17 cellular contexts compared by ENCODE assay signal in the genomic region with DNA sequence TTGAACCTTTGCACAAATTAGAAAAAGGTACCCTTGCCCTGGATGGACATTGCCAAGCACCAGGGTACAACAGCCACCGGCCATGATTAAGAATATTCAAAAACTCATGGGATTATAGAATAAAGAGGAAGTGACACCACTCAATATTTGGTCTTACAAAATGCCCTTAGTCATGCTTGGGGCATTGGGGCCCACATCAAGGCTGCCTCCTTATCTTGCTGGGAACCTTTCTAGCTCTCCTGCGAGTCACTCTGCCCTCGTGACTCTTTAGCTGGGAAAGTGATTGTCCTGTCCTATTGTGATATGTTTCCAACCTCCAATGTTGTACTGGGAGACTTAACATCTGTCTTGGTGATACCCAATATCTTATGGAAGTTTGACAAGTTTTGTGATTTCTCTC. TPM values are rescaled to one million over a fixed set of nuclear protein-coding genes. Genes with fewer than 3 reads are reported as not detected.
DNase-seq lines count a peak whose midpoint lies in the region; ATAC-seq and TF ChIP-seq lines count a peak whose summit lies in the region.
"Had no signal": no experiment of that assay in that cellular context is flagged by ENCODE, and none has a peak within 500 bp of the region (broad histone marks: within the 10 kb centered on the region; RNA-seq: fewer than 3 reads in every experiment).

No MANE protein-coding gene starts in this region.

- H3K27me3 Mint-ChIP-seq in stimulated activated naive B cell treated with anti-CD40 and anti-IgM and Interleukin-4, amounts not matched to agents 10 μg/mL and 1 μg/mL and 100 μg/mL, for 72 hours, result no peaks in the 10 kb centered on the region

- no peak overlapping the region for H3K27ac Mint-ChIP-seq in stimulated activated naive B cell treated with anti-CD40 and anti-IgM and Interleukin-4, amounts not matched to agents 10 μg/mL and 1 μg/mL and 100 μg/mL, for 72 hours

- H3K36me3 Mint-ChIP-seq in stimulated activated naive B cell treated with anti-CD40 and anti-IgM and Interleukin-4, amounts not matched to agents 10 μg/mL and 1 μg/mL and 100 μg/mL, for 72 hours, result peaks cover 4 to 24% of the 10 kb centered on the region in 2 donors

- peak; percentile 12 for DNase-seq in activated CD4-positive, alpha-beta T cell treated with anti-CD3 and anti-CD28 coated beads for 48 hours
- DNase-seq in activated CD4-positive, alpha-beta T cell treated with anti-CD3 and anti-CD28 coated beads, Interleukin-2, amount 50 U/mL, for 48 hours, result no peak
- DNase-seq in OCI-M2 (lab: John Stamatoyannopoulos, UW; ENCODE audit: unreplicated experiment) (peak; percentile 22), cardiac fibroblast (ENCODE audit: low read depth in 2 of 2) (peak; percentile 5 to 42), NCI-H187 treated with DMSO at 0.1 percent for 48 hours (lab: John Stamatoyannopoulos, UW) (no peak), left lobe of liver (ENCODE audit: low spot score) (no peak)
- DNase-seq in stimulated activated naive B cell treated with anti-CD40 and anti-IgM and Interleukin-4, amounts not matched to agents 10 μg/mL and 1 μg/mL and 100 μg/mL, for 72 hours, result no peak
- DNase-seq: 8988T; activated CD4-positive, CD25-positive, alpha-beta regulatory T cell treated with anti-CD3 and anti-CD28 coated beads, Interleukin-2, amount 50 U/mL, for 72 hours; activated T-cell treated with anti-CD3 and anti-CD28 coated beads, Interleukin-2, amount 50 U/mL, for 1 hour; NCI-H1930; NCI-H69; stimulated activated CD4-positive, alpha-beta T cell treated with anti-CD3 and anti-CD28 coated beads, Interleukin-12 subunit alpha, Interleukin-12 subunit beta, amount 100 ng/mL, for 4 hours had no signal

- H3K4me1 Mint-ChIP-seq in stimulated activated naive B cell treated with anti-CD40 and anti-IgM and Interleukin-4, amounts not matched to agents 10 μg/mL and 1 μg/mL and 100 μg/mL, for 72 hours, result peaks cover 7 to 17% of the 10 kb centered on the region in 2 donors

- no peak overlapping the region for H3K4me3 ChIP-seq in cardiac fibroblast (replicated peaks in 1 of 2; ENCODE audit: low read depth in 2 of 2, low read length in 2 of 2)
- H3K4me3 ChIP-seq: coronary artery, SK-N-MC, thoracic aorta had no signal

- peaks cover 2 to 4% of the 10 kb centered on the region in 2 donors for H3K9me3 Mint-ChIP-seq in stimulated activated naive B cell treated with anti-CD40 and anti-IgM and Interleukin-4, amounts not matched to agents 10 μg/mL and 1 μg/mL and 100 μg/mL, for 72 hours

- peak; percentile 41 to 50 for ATAC-seq in stimulated activated naive B cell treated with anti-CD40 and anti-IgM and Interleukin-4, amounts not matched to agents 10 μg/mL and 1 μg/mL and 100 μg/mL, for 72 hours (replicated peaks)
- ATAC-seq in HG03045 (IDR thresholded peaks at IDR 0.05; ENCODE audit: unreplicated experiment) (no peak), left lobe of liver (no peak)

- H3K4me3 Mint-ChIP-seq in stimulated activated naive B cell treated with anti-CD40 and anti-IgM and Interleukin-4, amounts not matched to agents 10 μg/mL and 1 μg/mL and 100 μg/mL, for 72 hours, result no peak overlapping the region

- no peak for TF ChIP-seq CTCF in cardiac fibroblast (IDR thresholded peaks at IDR 0.05; ENCODE audit: low read depth, low read length)

RNA-seq across cellular contexts. Expression of a gene that starts 57.8 kb away (rescaled TPM):
- 11.1 TPM for total RNA-seq in left lobe of liver

Comparison
In these comparisons a context has a peak if more than half of its experiments do, and no peak if none do; other contexts are left out.
1. DNase-seq: peak in activated CD4-positive, alpha-beta T cell treated with anti-CD3 and anti-CD28 coated beads for 48 hours (single experiment), OCI-M2 (single experiment) and cardiac fibroblast (2 of 2); none in activated CD4-positive, alpha-beta T cell treated with anti-CD3 and anti-CD28 coated beads, Interleukin-2, amount 50 U/mL, for 48 hours (0 of 2), stimulated activated naive B cell treated with anti-CD40 and anti-IgM and Interleukin-4, amounts not matched to agents 10 μg/mL and 1 μg/mL and 100 μg/mL, for 72 hours (single experiment), NCI-H187 treated with DMSO at 0.1 percent for 48 hours (single experiment) and left lobe of liver (single experiment).
2. ATAC-seq: peak in stimulated activated naive B cell treated with anti-CD40 and anti-IgM and Interleukin-4, amounts not matched to agents 10 μg/mL and 1 μg/mL and 100 μg/mL, for 72 hours (2 of 2); none in HG03045 (single experiment) and left lobe of liver (single experiment).